8 cellular contexts compared by ENCODE assay signal in genomic region chr9:34620061-34620994, GRCh38. TPM values are rescaled to one million over a fixed set of nuclear protein-coding genes. Genes with fewer than 3 reads are reported as not detected.
A peak's percentile ranks its signal among the peaks of the same experiment; 100 is the strongest.
DNase-seq lines count a peak whose midpoint lies in the region; ATAC-seq and TF ChIP-seq lines count a peak whose summit lies in the region.

Gene DCTN3 (minus strand): TSS chr9:34620495. CDS start chr9:34620464, 31 bp downstream.

- peaks cover 14% of the 10 kb centered on the region for H3K79me2 ChIP-seq in DND-41 (ENCODE audit: insufficient read depth, low read length)
- H3K79me2 ChIP-seq in Karpas-422 (ENCODE audit: low read length) = peaks cover 16% of the 10 kb centered on the region

- H3K4me1 ChIP-seq in DND-41 (ENCODE audit: insufficient read depth, low read length) (peaks cover 22% of the 10 kb centered on the region), Karpas-422 (ENCODE audit: low read length) (peaks cover 17% of the 10 kb centered on the region)

- H3K4me2 ChIP-seq in DND-41 (ENCODE audit: insufficient read depth, low read length) = peak within 1 kb of the TSS; percentile 90
- H3K4me2 ChIP-seq in Karpas-422 (ENCODE audit: low read depth, low read length, poor library complexity, severe bottlenecking) = peak within 1 kb of the TSS; percentile 86

- H4K20me1 ChIP-seq in DND-41 (ENCODE audit: insufficient read depth, low read length) (no peaks in the 10 kb centered on the region), Karpas-422 (ENCODE audit: insufficient read depth, low read depth, low read length) (no peaks in the 10 kb centered on the region)

- H3K27ac ChIP-seq in DND-41 (ENCODE audit: low read length) (peak within 1 kb of the TSS; percentile 64), Karpas-422 (ENCODE audit: low read length) (no peak within 1 kb of the TSS)

- H3K36me3 ChIP-seq in DND-41 (ENCODE audit: insufficient read depth, low read length) (peaks cover 28% of the 10 kb centered on the region), Karpas-422 (ENCODE audit: insufficient read depth, low read length) (no peaks in the 10 kb centered on the region)

- H3K9me2 ChIP-seq in Karpas-422 (replicated peaks; ENCODE audit: insufficient read depth, low read length) = no peaks in the 10 kb centered on the region

- peaks cover 17 to 19% of the 10 kb centered on the region in 2 donors for H3K27me3 Mint-ChIP-seq in natural killer cell treated with Interleukin-12 subunit alpha and Interleukin-12 subunit beta and Interleukin-15 and Interleukin-18, amount 100 ng/mL, for 72 hours

- peak within 1 kb of the TSS; percentile 99 for H3K4me3 Mint-ChIP-seq in natural killer cell treated with Interleukin-12 subunit alpha and Interleukin-12 subunit beta and Interleukin-15 and Interleukin-18, amount 100 ng/mL, for 72 hours

- H3K27me3 ChIP-seq in DND-41 (ENCODE audit: insufficient read depth, low read length, poor library complexity) (no peaks in the 10 kb centered on the region), Karpas-422 (ENCODE audit: low read length) (no peaks in the 10 kb centered on the region)

- H3K9me3 ChIP-seq in DND-41 (ENCODE audit: insufficient read depth, low read length, severe bottlenecking) = peaks cover 4% of the 10 kb centered on the region
- no peaks in the 10 kb centered on the region for H3K9me3 ChIP-seq in Karpas-422 (ENCODE audit: low read length)

- H2AFZ ChIP-seq in DND-41 (ENCODE audit: low read depth, low read length) (peak within 1 kb of the TSS; percentile 78), Karpas-422 (ENCODE audit: low read length) (peak within 1 kb of the TSS; percentile 78; the same call in 1 of the 2 replicates)

- H3K4me1 Mint-ChIP-seq in natural killer cell treated with Interleukin-12 subunit alpha and Interleukin-12 subunit beta and Interleukin-15 and Interleukin-18, amount 100 ng/mL, for 72 hours (ENCODE audit: low read depth in 2 of 2) = peaks cover 26% of the 10 kb centered on the region in 2 donors

- H3K36me3 Mint-ChIP-seq in natural killer cell treated with Interleukin-12 subunit alpha and Interleukin-12 subunit beta and Interleukin-15 and Interleukin-18, amount 100 ng/mL, for 72 hours = peaks cover 8% of the 10 kb centered on the region

- DNase-seq in DND-41 = peak; percentile 92
- peak; percentile 98 for DNase-seq in Karpas-422
- peak; percentile 94 for DNase-seq in RPMI8226
- DNase-seq in activated T-helper 1 cell treated with anti-CD3 and anti-CD28 coated beads, Interleukin-2, amount 50 U/mL, for 16 hours (ENCODE audit: low read depth in 1 of 2, low spot score in 1 of 2) = peak; percentile 75 to 83
- peak; percentile 95 for DNase-seq in fibroblast of peridontal ligament (ENCODE audit: extremely low read depth)
- DNase-seq in natural killer cell treated with Interleukin-12 subunit alpha and Interleukin-12 subunit beta and Interleukin-15 and Interleukin-18, amount 100 ng/mL, for 72 hours (ENCODE audit: low spot score) = peak; percentile 95
- peak; percentile 89 for DNase-seq in stimulated activated naive CD8-positive, alpha-beta T cell treated with anti-CD3 and anti-CD28 coated beads, Interleukin-15, Interleukin-2, amounts not matched to agents 100 U/mL and 50 U/mL, for 24 hours

- peak within 1 kb of the TSS; percentile 85 to 97 for H3K27ac Mint-ChIP-seq in natural killer cell treated with Interleukin-12 subunit alpha and Interleukin-12 subunit beta and Interleukin-15 and Interleukin-18, amount 100 ng/mL, for 72 hours

- ATAC-seq in DND-41 (ENCODE audit: insufficient read depth, low read depth) = peak; percentile 100
- peak; percentile 95 for ATAC-seq in GM21825 (IDR thresholded peaks at IDR 0.05; ENCODE audit: unreplicated experiment)
- ATAC-seq in natural killer cell treated with Interleukin-12 subunit alpha and Interleukin-12 subunit beta and Interleukin-15 and Interleukin-18, amount 100 ng/mL, for 72 hours = peak; percentile 98 to 99
- ATAC-seq in stimulated activated naive CD8-positive, alpha-beta T cell treated with anti-CD3 and anti-CD28 coated beads, Interleukin-15, Interleukin-2, amounts not matched to agents 100 U/mL and 50 U/mL, for 24 hours = peak; percentile 98

- H3K9ac ChIP-seq in DND-41 (ENCODE audit: low read depth, low read length) (peak within 1 kb of the TSS; percentile 70), Karpas-422 (ENCODE audit: low read length) (peak within 1 kb of the TSS; percentile 86)

- no peaks in the 10 kb centered on the region for H3K9me3 Mint-ChIP-seq in natural killer cell treated with Interleukin-12 subunit alpha and Interleukin-12 subunit beta and Interleukin-15 and Interleukin-18, amount 100 ng/mL, for 72 hours

- peak within 1 kb of the TSS; percentile 77 to 85 for H3K4me3 ChIP-seq in DND-41 (ENCODE audit: low read depth in 1 of 2, low read length in 2 of 2)
- H3K4me3 ChIP-seq in Karpas-422 (ENCODE audit: low read length) = peak within 1 kb of the TSS; percentile 91

- TF ChIP-seq CTCF in DND-41 (IDR thresholded peaks at IDR 0.05; ENCODE audit: borderline replicate concordance, extremely low read depth, low read length, poor library complexity, severe bottlenecking) = no peak

RNA-seq across cellular contexts. Expression of gene DCTN3, which starts in this region (rescaled TPM):
- 75.9 and 98.9 TPM in 2 replicates for total RNA-seq in Karpas-422 (2014; rRNA removed; shearing (Covaris generic); ENCODE audit: low replicate concordance)
- 100 to 1,000 TPM in 1 of 2 donors, 10 to 100 TPM in 1; 79.8 to 141 TPM for total RNA-seq in natural killer cell treated with Interleukin-12 subunit alpha and Interleukin-12 subunit beta and Interleukin-15 and Interleukin-18, amount 100 ng/mL, for 72 hours
